8 cellular contexts compared by ENCODE assay signal in the genomic region with DNA sequence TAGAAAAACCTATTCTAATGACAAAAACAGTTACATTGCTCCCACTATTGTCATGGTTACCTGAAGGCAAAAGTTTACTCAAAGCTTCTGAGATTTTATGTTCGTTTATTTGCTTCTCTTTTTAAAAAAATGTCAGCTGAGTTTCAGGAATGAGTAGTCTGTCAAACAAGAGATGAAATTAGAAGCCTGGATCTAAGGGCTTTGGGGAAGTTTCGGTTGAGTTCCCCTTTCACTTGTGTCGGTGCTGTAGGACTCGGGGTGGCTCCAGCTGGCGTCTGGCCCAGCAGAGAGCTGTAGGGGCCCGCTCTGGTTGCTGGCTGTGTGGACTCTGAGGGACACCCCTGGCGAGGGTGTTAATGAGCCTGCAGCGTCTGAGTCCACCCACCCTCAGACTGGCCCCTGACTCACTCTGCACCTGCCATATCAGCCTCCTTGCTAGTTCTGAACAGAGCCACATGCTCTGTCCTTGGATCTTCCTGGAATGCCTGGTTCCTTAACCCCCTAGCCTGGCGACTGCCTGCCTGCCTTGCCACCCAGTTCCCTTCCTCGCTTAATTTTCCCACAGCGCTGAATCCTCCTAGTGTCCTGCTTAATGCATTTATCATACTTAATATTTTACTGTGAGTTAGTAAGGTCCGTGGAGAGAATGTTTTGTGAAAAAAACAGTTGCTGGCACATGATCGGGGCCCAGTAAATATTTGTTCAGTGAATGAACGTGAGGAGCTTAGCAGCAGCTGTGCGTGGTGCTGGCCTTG. TPM values are rescaled to one million over a fixed set of nuclear protein-coding genes. Genes with fewer than 3 reads are reported as not detected.
DNase-seq lines count a peak whose midpoint lies in the region; ATAC-seq, FAIRE-seq and TF ChIP-seq lines count a peak whose summit lies in the region.

No MANE protein-coding gene starts in this region.

- H3K9me3 Mint-ChIP-seq in MCF 10A (ENCODE audit: unreplicated experiment) = no peaks in the 10 kb centered on the region

- no peak for TF ChIP-seq POLR2A in GM18505 (IDR thresholded peaks at IDR 0.05; ENCODE audit: borderline replicate concordance, extremely low read depth, insufficient read depth, insufficient read length)

- H3K9me3 ChIP-seq in small intestine (ENCODE audit: control insufficient read depth, low read depth) = no peaks in the 10 kb centered on the region

- POLR2A ChIA-PET in MCF 10A (lab: Yijun Ruan, JAX) = interaction anchor here (0.7 to 6.8 kb wide), 31 partner anchors 8 to 375 kb away, joined by 3 to 142 read pairs (median 4); a partner anchor contains a TSS

- H3K36me3 ChIP-seq in small intestine (ENCODE audit: control insufficient read depth in 2 of 2, insufficient read depth in 2 of 2, low read length in 2 of 2) = no peaks in the 10 kb centered on the region

- TF ChIP-seq CTCF in MCF 10A (IDR thresholded peaks at IDR 0.05; ENCODE audit: unreplicated experiment) = no peak

- no peaks in the 10 kb centered on the region for H3K27me3 ChIP-seq in small intestine (ENCODE audit: control insufficient read depth in 2 of 2, insufficient read depth in 2 of 2, low read length in 2 of 2)

- ATAC-seq in GM18505 (IDR thresholded peaks at IDR 0.05; ENCODE audit: unreplicated experiment) (no peak), HG02973 (IDR thresholded peaks at IDR 0.05; ENCODE audit: unreplicated experiment) (no peak)

- WGBS in small intestine, 3 donors = 2 to 7% (median 7%) methylated on average over 15 of the region's 15 CpGs

- intact Hi-C loops in MCF 10A (cut with micrococcal nuclease) = no loop called here

- peak overlapping the region; percentile 88 for H3K27ac Mint-ChIP-seq in MCF 10A (ENCODE audit: low read depth, unreplicated experiment)

- DNase-seq in GM03348 (ENCODE audit: low spot score) (peak; percentile 43), HuH-7 (ENCODE audit: low spot score) (peak; percentile 55), SIG-M5 treated with dmso at 0.1 percent for 504 hours (lab: John Stamatoyannopoulos, UW; ENCODE audit: unreplicated experiment) (peak; percentile 92), MCF 10A (ENCODE audit: unreplicated experiment) (peak; percentile 29), iris pigment epithelial cell (ENCODE audit: low read depth) (peak; percentile 54), small intestine (peak; percentile 71)

- peaks cover 29% of the 10 kb centered on the region for H3K36me3 Mint-ChIP-seq in MCF 10A (ENCODE audit: insufficient read depth, unreplicated experiment)

- BruUV-seq in MCF 10A (replicated peaks; lab: Mats Ljungman, UMichigan) = no TSS peak

- peak overlapping the region in 1 of 2 donors; percentile 79 for H3K4me3 ChIP-seq in small intestine (ENCODE audit: low read depth in 1 of 2, low read length in 2 of 2)

- peak overlapping the region; percentile 93 to 94 for H3K27ac ChIP-seq in small intestine (ENCODE audit: low read depth in 1 of 2, low read length in 1 of 2)

- H3K4me1 ChIP-seq in small intestine (ENCODE audit: control insufficient read depth in 2 of 2, insufficient read depth in 1 of 2, low read depth in 1 of 2, low read length in 1 of 2) = peaks cover 7 to 8% of the 10 kb centered on the region in 2 donors

- no peaks in the 10 kb centered on the region for H3K27me3 Mint-ChIP-seq in MCF 10A (ENCODE audit: insufficient read depth, unreplicated experiment)

- no peak for FAIRE-seq in small intestine (lab: Jason Lieb, UNC)

- H3K4me1 Mint-ChIP-seq in MCF 10A (ENCODE audit: insufficient read depth, unreplicated experiment) = peaks cover 24% of the 10 kb centered on the region

- CTCF ChIA-PET in MCF 10A (lab: Yijun Ruan, JAX) = interaction anchor here (0.6 to 1.9 kb wide), 8 partner anchors 10 to 359 kb away, joined by 3 to 11 read pairs (median 4); a partner anchor contains a TSS

- H3K4me3 Mint-ChIP-seq in MCF 10A (ENCODE audit: unreplicated experiment) = peak overlapping the region; percentile 66

RNA-seq across cellular contexts. Expression of a gene that starts 1.4 kb away (rescaled TPM):
- total RNA-seq in MCF 10A (2022) = 38.1 and 45.0 TPM in 2 replicates
- 10 to 100 TPM; 37.0 to 52.3 (median 43.7) TPM for polyA plus RNA-seq in small intestine

RNA-seq across cellular contexts. Expression of a gene that starts 31.2 kb away (rescaled TPM):
- total RNA-seq in MCF 10A (2022) = 174 and 175 TPM in 2 replicates
- polyA plus RNA-seq in small intestine = 10 to 100 TPM; 67.2 to 87.7 (median 72.7) TPM

RNA-seq across cellular contexts. Expression of a gene that starts 35.0 kb away (rescaled TPM):
- not detected in 2 replicates for total RNA-seq in MCF 10A (2022)
- polyA plus RNA-seq in small intestine = under 1 TPM in 2 of 3 donors, not detected in 1; 0.34 to 0.67 TPM

RNA-seq across cellular contexts. Expression of a gene that starts 59.9 kb away (rescaled TPM):
- 38.6 and 43.7 TPM in 2 replicates for total RNA-seq in MCF 10A (2022)
- 100 to 1,000 TPM in 1 of 3 donors, 10 to 100 TPM in 2; 47.1 to 131 (median 81.1) TPM for polyA plus RNA-seq in small intestine

Comparison
In these comparisons a context has a peak if more than half of its experiments do, and no peak if none do; other contexts are left out.
1. DNase-seq: peak in every context shown above with its lines; median percentile 92 in SIG-M5 treated with dmso at 0.1 percent for 504 hours; 71 in small intestine; 55 in HuH-7; 54 in iris pigment epithelial cell; 43 in GM03348; 29 in MCF 10A.